8 cellular contexts compared by ENCODE assay signal in the genomic region with DNA sequence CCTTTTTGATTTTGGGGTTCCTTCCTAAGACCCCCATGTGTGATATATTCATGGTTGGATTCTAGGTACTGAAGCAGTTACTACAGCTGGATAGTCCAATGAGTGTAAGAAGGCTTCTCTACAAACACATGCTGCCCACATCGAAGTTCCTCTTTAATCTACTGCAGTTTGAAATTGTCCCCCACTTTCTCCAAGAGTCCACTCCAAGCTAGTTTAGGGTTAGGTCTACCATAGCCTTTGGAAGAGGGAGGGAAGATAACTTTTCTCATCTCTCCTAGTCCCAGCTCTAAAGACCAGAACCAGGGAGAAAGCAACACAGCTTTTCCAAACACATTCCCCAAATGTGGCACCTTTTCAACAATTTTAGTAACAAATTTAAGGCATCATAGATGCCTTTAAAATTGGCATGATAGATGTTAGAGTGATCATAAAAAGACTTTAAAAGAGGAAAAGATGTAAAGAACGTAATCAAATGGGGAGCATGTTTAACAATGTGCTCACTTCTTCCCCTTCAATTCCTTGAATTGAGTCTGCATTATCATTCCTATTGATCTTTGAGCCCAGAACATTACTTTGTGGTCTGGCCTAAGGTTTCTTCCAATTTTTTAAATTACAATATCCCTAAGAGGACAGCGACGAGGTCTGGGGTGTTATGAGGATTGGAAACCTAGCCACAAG. TPM values are rescaled to one million over a fixed set of nuclear protein-coding genes. Genes with fewer than 3 reads are reported as not detected.
DNase-seq lines count a peak whose midpoint lies in the region; ATAC-seq and TF ChIP-seq lines count a peak whose summit lies in the region.

No MANE protein-coding gene starts in this region.

- TF ChIP-seq CTCF in left ventricle myocardium inferior (IDR thresholded peaks at IDR 0.05; ENCODE audit: borderline replicate concordance), result no peak
- no peak for TF ChIP-seq CTCF in astrocyte of the cerebellum (IDR thresholded peaks at IDR 0.05; ENCODE audit: low read depth, low read length, missing control alignments)
- no peak for TF ChIP-seq CTCF in lower leg skin (IDR thresholded peaks at IDR 0.05)

- 86 to 100% methylated on average over 1 to 4 of the region's 4 CpGs for WGBS in mesodermal cell (ENCODE audit: insufficient coverage in 2 of 2), 2 experiments
- 85 to 86% methylated on average over 4 of the region's 4 CpGs for WGBS in aorta, 2 donors
- WGBS in lower leg skin, 2 donors, result 73 to 78% methylated on average over 4 of the region's 4 CpGs

- no peak for DNase-seq in left ventricle myocardium inferior
- no peak for DNase-seq in left ventricle myocardium superior
- no peak for DNase-seq in astrocyte of the cerebellum (ENCODE audit: low read depth)
- DNase-seq in aorta, result no peak
- DNase-seq in amniotic stem cell (lab: John Stamatoyannopoulos, UW), result no peak
- DNase-seq in lower leg skin (ENCODE audit: low spot score in 2 of 2), result no peak

- no peaks in the 10 kb centered on the region for H3K36me3 ChIP-seq in left ventricle myocardium inferior
- peaks cover 14% of the 10 kb centered on the region for H3K36me3 ChIP-seq in mesodermal cell (ENCODE audit: control insufficient read depth, insufficient read depth, low read length)
- no peaks in the 10 kb centered on the region for H3K36me3 ChIP-seq in aorta (ENCODE audit: control insufficient read depth in 1 of 2, insufficient read depth in 2 of 2, low read length in 1 of 2)

- H3K27me3 ChIP-seq in left ventricle myocardium inferior (ENCODE audit: low read depth) (no peaks in the 10 kb centered on the region), aorta (ENCODE audit: control insufficient read depth in 1 of 2, insufficient read depth in 2 of 2, low read length in 1 of 2) (no peaks in the 10 kb centered on the region)

- H3K9me3 ChIP-seq in left ventricle myocardium inferior (replicated peaks) (no peaks in the 10 kb centered on the region), mesodermal cell (ENCODE audit: control insufficient read depth, low read length) (no peaks in the 10 kb centered on the region), aorta (ENCODE audit: control insufficient read depth, low read length) (no peaks in the 10 kb centered on the region)

- H3K4me1 ChIP-seq in left ventricle myocardium inferior, result peaks cover 18% of the 10 kb centered on the region
- peaks cover 4% of the 10 kb centered on the region for H3K4me1 ChIP-seq in mesodermal cell (ENCODE audit: control insufficient read depth, insufficient read depth, low read length, poor library complexity, severe bottlenecking)
- H3K4me1 ChIP-seq in aorta (ENCODE audit: control insufficient read depth in 1 of 2, insufficient read depth in 2 of 2, low read length in 2 of 2), result peaks cover 0 to 6% of the 10 kb centered on the region in 2 donors

- H3K4me3 ChIP-seq in left ventricle myocardium inferior (peak overlapping the region; percentile 80), astrocyte of the cerebellum (ENCODE audit: low read depth, low read length) (peak overlapping the region; percentile 93), mesodermal cell (ENCODE audit: extremely low read depth, insufficient read depth, low read length, poor library complexity, severe bottlenecking) (peak overlapping the region; percentile 83), aorta (ENCODE audit: low read length in 2 of 2) (peak overlapping the region; percentile 70 to 78), lower leg skin (ENCODE audit: low read depth, poor library complexity, severe bottlenecking) (no peak overlapping the region)

- no peak for ATAC-seq in left ventricle myocardium superior
- ATAC-seq in aorta (ENCODE audit: low FRiP score), result no peak
- no peak for ATAC-seq in GM21723 (IDR thresholded peaks at IDR 0.05; ENCODE audit: unreplicated experiment)

- intact Hi-C loops in left ventricle myocardium inferior (cut with micrococcal nuclease) (no loop called here), left ventricle myocardium superior (cut with micrococcal nuclease) (loop anchor here (10.0 kb wide), 2 partner anchors 232 to 322 kb away; no protein-coding TSS in a partner anchor), aorta (cut with DNase I) (loop anchor here in 1 of 2 donors (10.0 kb wide), 1 partner anchor 312 kb away; a partner anchor contains a TSS), lower leg skin (cut with DNase I; ENCODE audit: low total_unique reads) (no loop called here)

- no peak for TF ChIP-seq POLR2A in lower leg skin (IDR thresholded peaks at IDR 0.05)

- H3K27ac ChIP-seq in left ventricle myocardium inferior (replicated peaks) (peak overlapping the region; percentile 98), mesodermal cell (ENCODE audit: low read depth, low read length, severe bottlenecking) (peak overlapping the region; percentile 90), aorta (ENCODE audit: low read depth in 1 of 2, low read length in 2 of 2) (peak overlapping the region in 1 of 2 donors; percentile 27)

- in situ Hi-C loops in astrocyte of the cerebellum (cut with HindIII; ENCODE audit: low sequenced_read_pairs), result loop anchor here (10.0 to 25.0 kb wide), 2 partner anchors 232 to 310 kb away; a partner anchor contains a TSS

RNA-seq across cellular contexts. Expression of a gene that starts 1.0 kb away (rescaled TPM):
- total RNA-seq in left ventricle myocardium inferior (0.44 TPM), left ventricle myocardium superior (0.35 TPM), aorta (1 to 10 TPM in 1 of 2 donors, under 1 TPM in 1; 0.65 to 1.5 TPM), lower leg skin (1 to 10 TPM in 1 of 4 donors, under 1 TPM in 1, not detected in 2; 0.52 to 1.2 TPM)
- polyA plus RNA-seq in mesodermal cell (2013, experiment 1 of 2), result 11.2 TPM
- polyA plus RNA-seq in mesodermal cell (2013, experiment 2 of 2), result 16.0 TPM
- polyA plus RNA-seq in aorta, result 1 to 10 TPM in 1 of 2 donors, under 1 TPM in 1; 0.38 to 1.1 TPM
